In genomic region chr9:69455311-69455710, GRCh38 we compare ENCODE assay signal across 22 cellular contexts.
A peak's percentile ranks its signal among the peaks of the same experiment; 100 is the strongest.
DNase-seq lines count a peak whose midpoint lies in the region; TF ChIP-seq lines count a peak whose summit lies in the region.
"Had no signal": no experiment of that assay in that cellular context is flagged by ENCODE, and none has a peak within 500 bp of the region (broad histone marks: within the 10 kb centered on the region; RNA-seq: fewer than 3 reads in every experiment).

No MANE protein-coding gene starts in this region.

- no peaks in the 10 kb centered on the region for H3K36me3 Mint-ChIP-seq in CD4-positive, alpha-beta memory T cell
- H3K36me3 Mint-ChIP-seq: activated naive CD4-positive, alpha-beta T cell treated with anti-CD3 and anti-CD28 coated beads, Interleukin-2, amount 50 U/mL, for 24 hours; CD14-positive monocyte had no signal

- POLR2A ChIA-PET in CD4-positive, alpha-beta memory T cell (lab: Charles Lee; ENCODE audit: partially characterized antibody): no interaction called here

- H4K8ac ChIP-seq in neuronal stem cell (ENCODE audit: low read depth, low read length): no peak overlapping the region

- H3K18ac ChIP-seq in neuronal stem cell (ENCODE audit: low read length): no peak overlapping the region

- WGBS in neuronal stem cell (ENCODE audit: extremely low coverage in 2 of 2, insufficient read length in 2 of 2, insufficient replicate concordance in 1 of 2), 2 donors: no CpG with 5 or more reads among the region's 2 CpGs

- intact Hi-C loops in CD4-positive, alpha-beta memory T cell (cut with micrococcal nuclease): no loop called here

- H3K4me1 Mint-ChIP-seq in CD4-positive, alpha-beta memory T cell: no peaks in the 10 kb centered on the region
- H3K4me1 Mint-ChIP-seq: activated CD4-positive, alpha-beta T cell treated with anti-CD3 and anti-CD28 coated beads, Interleukin-2, amount 10 ng/mL, durations not matched to agents 24 days and 14 days had no signal

- H2BK12ac ChIP-seq in neuronal stem cell (ENCODE audit: low read length): no peak overlapping the region

- H2AFZ ChIP-seq in neuronal stem cell (ENCODE audit: low read length): no peak overlapping the region
- H2AFZ ChIP-seq: PC-9 had no signal

- H3K27ac Mint-ChIP-seq in CD4-positive, alpha-beta memory T cell: peak overlapping the region in 1 of 7 donors; percentile 42
- H3K27ac Mint-ChIP-seq: activated CD4-positive, alpha-beta T cell treated with anti-CD3 and anti-CD28 coated beads, Interleukin-2, amount 10 ng/mL, durations not matched to agents 24 days and 14 days; activated naive CD4-positive, alpha-beta T cell treated with anti-CD3 and anti-CD28 coated beads, Interleukin-2, amount 50 U/mL, for 24 hours; activated T-helper 1 cell treated with anti-CD3 and anti-CD28 coated beads, Interleukin-12 subunit alpha, Interleukin-12 subunit beta, Interleukin-2, Interleukin-4 antibody, amounts not matched to agents 30 ng/mL and 10 ng/mL and 1 ng/mL, durations not matched to agents 14 hours and 24 hours and 36 hours; CD14-positive monocyte; T-helper 2 cell treated with Interferon-gamma antibody and Interleukin-4, amounts not matched to agents 5 μg/mL and 100 μg/mL, for 36 hours; type B pancreatic cell had no signal

- no peak overlapping the region for H4K91ac ChIP-seq in neuronal stem cell (ENCODE audit: low read depth, low read length, poor library complexity)

- no peaks in the 10 kb centered on the region for H3K27me3 Mint-ChIP-seq in CD4-positive, alpha-beta memory T cell
- H3K27me3 Mint-ChIP-seq: activated CD4-positive, alpha-beta T cell treated with anti-CD3 and anti-CD28 coated beads, Interleukin-2, amount 10 ng/mL, durations not matched to agents 24 days and 14 days; activated naive CD4-positive, alpha-beta T cell treated with anti-CD3 and anti-CD28 coated beads, Interleukin-2, amount 50 U/mL, for 24 hours had no signal

- H3K27me3 ChIP-seq in neuronal stem cell (ENCODE audit: control insufficient read depth in 3 of 3, insufficient read depth in 3 of 3, low read depth in 1 of 3, low read length in 3 of 3): no peaks in the 10 kb centered on the region
- no peaks in the 10 kb centered on the region for H3K27me3 ChIP-seq in CD4-positive, alpha-beta memory T cell (ENCODE audit: insufficient read depth, low read length)
- H3K27me3 ChIP-seq: cardiac muscle cell, MG63 had no signal

- no peak overlapping the region for H3K4me2 ChIP-seq in neuronal stem cell (ENCODE audit: insufficient read depth, low read length, poor library complexity, severe bottlenecking)
- H3K4me2 ChIP-seq: PC-9 had no signal

- CTCF ChIA-PET in CD4-positive, alpha-beta memory T cell (lab: Charles Lee; ENCODE audit: partially characterized antibody): no interaction called here

- peaks cover 5 to 10% of the 10 kb centered on the region in 2 donors for H3K4me1 ChIP-seq in neuronal stem cell (ENCODE audit: control insufficient read depth in 2 of 2, insufficient read depth in 1 of 2, low read depth in 1 of 2, low read length in 2 of 2)
- H3K4me1 ChIP-seq in CD4-positive, alpha-beta memory T cell (ENCODE audit: insufficient read depth, low read length): peaks cover 2% of the 10 kb centered on the region

- H3K4me3 ChIP-seq in coronary artery (no peak overlapping the region), neuronal stem cell (ENCODE audit: low read length in 2 of 2) (no peak overlapping the region)
- no peak overlapping the region for H3K4me3 ChIP-seq in CD4-positive, alpha-beta memory T cell (ENCODE audit: low read length in 2 of 2)
- H3K4me3 ChIP-seq: cardiac muscle cell, lung, MG63, PC-9 had no signal

- DNase-seq in COR-L47 (lab: John Stamatoyannopoulos, UW): peak; percentile 49
- peak; percentile 30 for DNase-seq in NCI-H1092 (lab: John Stamatoyannopoulos, UW)
- peak; percentile 55 for DNase-seq in NCI-H2196 (lab: John Stamatoyannopoulos, UW; ENCODE audit: unreplicated experiment)
- DNase-seq in coronary artery (ENCODE audit: low spot score): peak; percentile 52
- DNase-seq in neuronal stem cell (ENCODE audit: low spot score): no peak
- DNase-seq in D341Med (ENCODE audit: low spot score): no peak
- DNase-seq in CD4-positive, alpha-beta memory T cell: no peak
- DNase-seq in NOMO-1 treated with dmso at 0.1 percent for 144 hours (lab: John Stamatoyannopoulos, UW; ENCODE audit: unreplicated experiment): no peak
- DNase-seq: activated CD4-positive, alpha-beta T cell treated with anti-CD3 and anti-CD28 coated beads, Interleukin-2, amount 10 ng/mL, durations not matched to agents 24 days and 14 days; KBM-7; MG63; NCI-H1930; NCI-H774; Right ventricle myocardium superior had no signal

- H3K23ac ChIP-seq in neuronal stem cell (ENCODE audit: low read depth, low read length, poor library complexity): no peak overlapping the region

- H3K4me3 Mint-ChIP-seq in CD4-positive, alpha-beta memory T cell: no peak overlapping the region
- H3K4me3 Mint-ChIP-seq: activated CD4-positive, alpha-beta T cell treated with anti-CD3 and anti-CD28 coated beads, Interleukin-2, amount 10 ng/mL, durations not matched to agents 24 days and 14 days; activated naive CD4-positive, alpha-beta T cell treated with anti-CD3 and anti-CD28 coated beads, Interleukin-2, amount 50 U/mL, for 24 hours; activated T-helper 1 cell treated with anti-CD3 and anti-CD28 coated beads, Interleukin-12 subunit alpha, Interleukin-12 subunit beta, Interleukin-2, Interleukin-4 antibody, amounts not matched to agents 30 ng/mL and 10 ng/mL and 1 ng/mL, durations not matched to agents 14 hours and 24 hours and 36 hours; CD14-positive monocyte; T-helper 2 cell treated with Interferon-gamma antibody and Interleukin-4, amounts not matched to agents 5 μg/mL and 100 μg/mL, for 36 hours; type B pancreatic cell had no signal

- H2BK5ac ChIP-seq in neuronal stem cell (ENCODE audit: low read length): no peak overlapping the region

- peaks cover 2 to 4% of the 10 kb centered on the region in 2 donors for H3K9me3 ChIP-seq in neuronal stem cell (replicated peaks in 1 of 2; ENCODE audit: control insufficient read depth in 2 of 2, insufficient read depth in 1 of 2, low read depth in 1 of 2, low read length in 2 of 2)
- no peaks in the 10 kb centered on the region for H3K9me3 ChIP-seq in CD4-positive, alpha-beta memory T cell (ENCODE audit: control insufficient read depth in 1 of 2, low read length in 2 of 2)
- H3K9me3 ChIP-seq: MG63 had no signal

- H3K79me1 ChIP-seq in neuronal stem cell (ENCODE audit: low read depth, low read length): no peaks in the 10 kb centered on the region

- peaks cover 0 to 6% of the 10 kb centered on the region in 2 donors for H3K36me3 ChIP-seq in neuronal stem cell (replicated peaks in 1 of 2; ENCODE audit: control insufficient read depth in 2 of 2, insufficient read depth in 2 of 2, low read length in 2 of 2)
- no peaks in the 10 kb centered on the region for H3K36me3 ChIP-seq in CD4-positive, alpha-beta memory T cell (ENCODE audit: insufficient read depth, low read length)
- H3K36me3 ChIP-seq: cardiac muscle cell, MG63 had no signal

- no peak overlapping the region for H3K27ac ChIP-seq in coronary artery
- no peak overlapping the region for H3K27ac ChIP-seq in neuronal stem cell (replicated peaks; ENCODE audit: low read length)
- H3K27ac ChIP-seq in CD4-positive, alpha-beta memory T cell (ENCODE audit: low read depth, low read length): no peak overlapping the region
- H3K27ac ChIP-seq: cardiac muscle cell, PC-9 had no signal

- no peak overlapping the region for H3K14ac ChIP-seq in neuronal stem cell (ENCODE audit: low read length)

- no peak overlapping the region for H2AK5ac ChIP-seq in neuronal stem cell (ENCODE audit: low read depth, low read length)

- H2BK120ac ChIP-seq in neuronal stem cell (ENCODE audit: low read depth, low read length): no peak overlapping the region

- H3K4ac ChIP-seq in neuronal stem cell (ENCODE audit: low read length): no peak overlapping the region

- no peak overlapping the region for H2BK15ac ChIP-seq in neuronal stem cell (ENCODE audit: low read length)

- H3K9ac ChIP-seq in neuronal stem cell (ENCODE audit: low read depth, low read length, poor library complexity): no peak overlapping the region

- no peak for TF ChIP-seq CTCF in coronary artery (IDR thresholded peaks at IDR 0.05)

- H3K9me3 Mint-ChIP-seq in CD4-positive, alpha-beta memory T cell: no peaks in the 10 kb centered on the region
- H3K9me3 Mint-ChIP-seq: activated CD4-positive, alpha-beta T cell treated with anti-CD3 and anti-CD28 coated beads, Interleukin-2, amount 10 ng/mL, durations not matched to agents 24 days and 14 days; activated naive CD4-positive, alpha-beta T cell treated with anti-CD3 and anti-CD28 coated beads, Interleukin-2, amount 50 U/mL, for 24 hours; activated T-helper 1 cell treated with anti-CD3 and anti-CD28 coated beads, Interleukin-12 subunit alpha, Interleukin-12 subunit beta, Interleukin-2, Interleukin-4 antibody, amounts not matched to agents 30 ng/mL and 10 ng/mL and 1 ng/mL, durations not matched to agents 14 hours and 24 hours and 36 hours; CD14-positive monocyte; T-helper 2 cell treated with Interferon-gamma antibody and Interleukin-4, amounts not matched to agents 5 μg/mL and 100 μg/mL, for 36 hours had no signal

Comparison
In these comparisons a context has a peak if more than half of its experiments do, and no peak if none do; other contexts are left out.
1. DNase-seq: peak in COR-L47 (single experiment), NCI-H1092 (single experiment), NCI-H2196 (single experiment) and coronary artery (single experiment); none in neuronal stem cell (single experiment), D341Med (single experiment), CD4-positive, alpha-beta memory T cell (0 of 5) and NOMO-1 treated with dmso at 0.1 percent for 144 hours (single experiment).